ENCODE assay signal across 8 cellular contexts in the genomic region with DNA sequence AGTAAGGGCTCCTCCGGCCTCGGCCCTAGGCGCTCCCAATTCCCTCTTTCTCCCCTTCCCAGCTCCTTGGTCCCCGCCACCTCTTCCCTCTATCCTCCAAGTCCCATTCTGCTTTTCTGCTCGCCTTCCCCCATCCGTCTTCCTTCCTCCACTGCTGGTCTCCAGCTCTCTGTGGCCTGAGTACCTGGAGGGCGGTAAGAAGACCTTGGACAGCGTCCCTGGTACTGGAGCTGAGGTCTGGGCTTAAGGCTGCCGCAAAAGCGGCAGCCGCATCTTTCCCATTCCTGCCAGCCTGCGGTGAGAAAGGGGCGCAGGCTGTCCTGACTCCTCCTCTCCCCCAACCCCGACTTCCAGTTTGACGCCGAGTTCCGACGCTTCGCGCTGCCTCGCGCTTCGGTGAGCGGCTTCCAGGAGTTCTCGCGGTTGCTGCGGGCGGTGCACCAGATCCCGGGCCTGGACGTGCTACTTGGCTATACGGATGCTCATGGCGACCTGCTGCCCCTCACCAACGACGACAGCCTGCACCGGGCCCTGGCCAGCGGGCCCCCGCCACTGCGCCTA. TPM values are rescaled to one million over a fixed set of nuclear protein-coding genes. Genes with fewer than 3 reads are reported as not detected.
A peak's percentile ranks its signal among the peaks of the same experiment; 100 is the strongest.
DNase-seq lines count a peak whose midpoint lies in the region; ATAC-seq and TF ChIP-seq lines count a peak whose summit lies in the region.

No MANE protein-coding gene starts in this region.

- TF ChIP-seq CTCF in C4-2B (conservative IDR thresholded peaks at IDR 0.05): no peak
- no peak for TF ChIP-seq CTCF in HCT116 (IDR thresholded peaks at IDR 0.05 in 2 of 3, conservative IDR thresholded peaks at IDR 0.05 in 1 of 3; ENCODE audit: borderline replicate concordance in 1 of 3, insufficient read depth in 1 of 3, low read depth in 2 of 3, low read length in 2 of 3)
- TF ChIP-seq CTCF in WI38 (IDR thresholded peaks at IDR 0.05; ENCODE audit: low read depth, low read length): no peak
- no peak for TF ChIP-seq CTCF in fibroblast of mammary gland (conservative IDR thresholded peaks at IDR 0.05; ENCODE audit: control insufficient read depth, insufficient read depth, low read depth, low read length)
- no peak for TF ChIP-seq CTCF in omental fat pad (IDR thresholded peaks at IDR 0.05)

- H3K36me3 ChIP-seq in HCT116 (ENCODE audit: control insufficient read depth in 1 of 2, insufficient read depth in 2 of 2, low read length in 2 of 2): peaks cover 0 to 6% of the 10 kb centered on the region in 2 experiments; a peak in 1 of 4 replicates

- H3K4me2 ChIP-seq in HCT116 (ENCODE audit: low read length): peak overlapping the region; percentile 94

- no peak for TF ChIP-seq POLR2A in HCT116 (IDR thresholded peaks at IDR 0.05; ENCODE audit: borderline replicate concordance, extremely low read depth, insufficient read depth, insufficient read length)

- CTCF ChIA-PET in HCT116 (lab: Charles Lee): interaction anchor here (1.5 kb wide), 2 partner anchors 11 to 140 kb away, joined by 6 to 23 read pairs; no protein-coding TSS in a partner anchor

- DNase-seq in HCT116 (ENCODE audit: low read depth, low spot score) (no peak), fibroblast of mammary gland (ENCODE audit: low read depth) (peak; percentile 28), omental fat pad (ENCODE audit: low spot score) (no peak), sciatic nerve (ENCODE audit: low spot score) (no peak), NCI-H2081 treated with DMSO at 0.1 percent for 48 hours (lab: John Stamatoyannopoulos, UW) (no peak)
- DNase-seq in stimulated activated CD4-positive, alpha-beta T cell treated with anti-CD3 and anti-CD28 coated beads, Interleukin-12 subunit alpha, Interleukin-12 subunit beta, amount 100 ng/mL, for 4 hours: no peak

- H3K4me1 ChIP-seq in HCT116 (ENCODE audit: control insufficient read depth in 1 of 2, insufficient read depth in 2 of 2, low read length in 2 of 2): peaks cover 6 to 36% of the 10 kb centered on the region in 2 experiments; a peak in 3 of 4 replicates

- H2AFZ ChIP-seq in HCT116 (ENCODE audit: low read depth, low read length, poor library complexity, severe bottlenecking): no peak overlapping the region

- H3K9me3 ChIP-seq in HCT116 (ENCODE audit: control insufficient read depth in 1 of 2, insufficient read depth in 1 of 2, low read depth in 1 of 2, low read length in 2 of 2): no peaks in the 10 kb centered on the region

- intact Hi-C loops in HCT116 (cut with micrococcal nuclease): loop anchor here (10.0 kb wide), 1 partner anchor 706 kb away; no protein-coding TSS in a partner anchor
- intact Hi-C loops in sciatic nerve (cut with DNase I): loop anchor here (10.0 kb wide), 1 partner anchor 136 kb away; the partner anchor contains the start of gene RIPOR1

- POLR2A ChIA-PET in HCT116 (lab: Charles Lee): no interaction called here

- peaks cover 24% of the 10 kb centered on the region; the same call in 1 of the 2 replicates for H3K79me2 ChIP-seq in HCT116 (ENCODE audit: insufficient read depth, low read length)

- no peak for ATAC-seq in HCT116
- peak; percentile 11 for ATAC-seq in omental fat pad (ENCODE audit: low FRiP score)
- ATAC-seq in sciatic nerve: no peak

- H3K9me2 ChIP-seq in HCT116 (ENCODE audit: insufficient read depth): no peaks in the 10 kb centered on the region

- no peaks in the 10 kb centered on the region for H3K27me3 ChIP-seq in HCT116 (ENCODE audit: insufficient read depth, low read length)

- RAD21 ChIA-PET in HCT116 (lab: Charles Lee; ENCODE audit: low non-redundant PET in 1 of 2, low total read pairs in 2 of 2, uncharacterized antibody in 2 of 2, unreplicated experiment in 2 of 2): no interaction called here

- H3K27ac ChIP-seq in C4-2B (peak overlapping the region; percentile 80), HCT116 (ENCODE audit: low read depth, low read length) (peak overlapping the region; percentile 87; the same call in 1 of the 2 replicates)

- H4K20me1 ChIP-seq in HCT116 (ENCODE audit: insufficient read depth): no peaks in the 10 kb centered on the region

- no TSS peak for BruUV-seq in HCT116 (replicated peaks; lab: Mats Ljungman, UMichigan)

- TF ChIP-seq RAD21 in HCT116 (IDR thresholded peaks at IDR 0.05; ENCODE audit: low read depth): no peak

- peak overlapping the region; percentile 48 to 53 for H3K4me3 ChIP-seq in HCT116 (replicated peaks in 1 of 2; ENCODE audit: low read depth in 1 of 2, low read length in 2 of 2)
- H3K4me3 ChIP-seq in WI38 (ENCODE audit: low read depth, low read length): peak overlapping the region; percentile 88
- peak overlapping the region; percentile 42 for H3K4me3 ChIP-seq in fibroblast of mammary gland (ENCODE audit: control insufficient read depth, low read depth, low read length)

- peak overlapping the region; percentile 40; the same call in 1 of the 2 replicates for H3K9ac ChIP-seq in HCT116 (ENCODE audit: low read length)

TF ChIP-seq in HCT116, 20 proteins besides CTCF, POLR2A, EP300 and RAD21:
- TF ChIP-seq CEBPB (IDR thresholded peaks at IDR 0.05; ENCODE audit: low read depth): no peak
- TF ChIP-seq ZNF274 (IDR thresholded peaks at IDR 0.05; ENCODE audit: low read depth, low read length): no peak
- TF ChIP-seq, protein P1, sequence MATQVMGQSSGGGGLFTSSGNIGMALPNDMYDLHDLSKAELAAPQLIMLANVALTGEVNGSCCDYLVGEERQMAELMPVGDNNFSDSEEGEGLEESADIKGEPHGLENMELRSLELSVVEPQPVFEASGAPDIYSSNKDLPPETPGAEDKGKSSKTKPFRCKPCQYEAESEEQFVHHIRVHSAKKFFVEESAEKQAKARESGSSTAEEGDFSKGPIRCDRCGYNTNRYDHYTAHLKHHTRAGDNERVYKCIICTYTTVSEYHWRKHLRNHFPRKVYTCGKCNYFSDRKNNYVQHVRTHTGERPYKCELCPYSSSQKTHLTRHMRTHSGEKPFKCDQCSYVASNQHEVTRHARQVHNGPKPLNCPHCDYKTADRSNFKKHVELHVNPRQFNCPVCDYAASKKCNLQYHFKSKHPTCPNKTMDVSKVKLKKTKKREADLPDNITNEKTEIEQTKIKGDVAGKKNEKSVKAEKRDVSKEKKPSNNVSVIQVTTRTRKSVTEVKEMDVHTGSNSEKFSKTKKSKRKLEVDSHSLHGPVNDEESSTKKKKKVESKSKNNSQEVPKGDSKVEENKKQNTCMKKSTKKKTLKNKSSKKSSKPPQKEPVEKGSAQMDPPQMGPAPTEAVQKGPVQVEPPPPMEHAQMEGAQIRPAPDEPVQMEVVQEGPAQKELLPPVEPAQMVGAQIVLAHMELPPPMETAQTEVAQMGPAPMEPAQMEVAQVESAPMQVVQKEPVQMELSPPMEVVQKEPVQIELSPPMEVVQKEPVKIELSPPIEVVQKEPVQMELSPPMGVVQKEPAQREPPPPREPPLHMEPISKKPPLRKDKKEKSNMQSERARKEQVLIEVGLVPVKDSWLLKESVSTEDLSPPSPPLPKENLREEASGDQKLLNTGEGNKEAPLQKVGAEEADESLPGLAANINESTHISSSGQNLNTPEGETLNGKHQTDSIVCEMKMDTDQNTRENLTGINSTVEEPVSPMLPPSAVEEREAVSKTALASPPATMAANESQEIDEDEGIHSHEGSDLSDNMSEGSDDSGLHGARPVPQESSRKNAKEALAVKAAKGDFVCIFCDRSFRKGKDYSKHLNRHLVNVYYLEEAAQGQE (IDR thresholded peaks at IDR 0.05; ENCODE audit: low read depth): no peak
- TF ChIP-seq SIN3A (IDR thresholded peaks at IDR 0.05; ENCODE audit: low read depth): no peak
- no peak for TF ChIP-seq JUND (IDR thresholded peaks at IDR 0.05)

RNA-seq across cellular contexts. Expression of gene PARD6A, which starts 0.4 kb away (rescaled TPM):
- total RNA-seq in HCT116 (2021; ENCODE audit: unreplicated experiment) (5.6 TPM), omental fat pad (10 to 100 TPM in 1 of 4 donors, 1 to 10 TPM in 3; 3.2 to 12.5 (median 4.6) TPM), sciatic nerve (5.6 TPM)
- polyA plus RNA-seq in HCT116 (2012): 7.5 and 9.1 TPM in 2 replicates

RNA-seq across cellular contexts. Expression of gene ACD, which starts 1.1 kb away (rescaled TPM):
- 53.8 TPM for total RNA-seq in HCT116 (2021; ENCODE audit: unreplicated experiment)
- polyA plus RNA-seq in HCT116 (2012): 47.0 and 53.5 TPM in 2 replicates
- 10 to 100 TPM in 3 of 4 donors, 1 to 10 TPM in 1; 9.5 to 21.3 (median 18.4) TPM for total RNA-seq in omental fat pad
- 21.2 TPM for total RNA-seq in sciatic nerve

RNA-seq across cellular contexts. Expression of gene ENKD1, which starts 5.4 kb away (rescaled TPM):
- 16.8 TPM for total RNA-seq in HCT116 (2021; ENCODE audit: unreplicated experiment)
- 19.8 and 20.2 TPM in 2 replicates for polyA plus RNA-seq in HCT116 (2012)
- total RNA-seq in omental fat pad: 10 to 100 TPM in 3 of 4 donors, 1 to 10 TPM in 1; 7.7 to 17.8 (median 13.7) TPM
- 19.7 TPM for total RNA-seq in sciatic nerve

RNA-seq across cellular contexts. Expression of gene C16orf86, which starts 5.4 kb away (rescaled TPM):
- 0.79 TPM for total RNA-seq in HCT116 (2021; ENCODE audit: unreplicated experiment)
- polyA plus RNA-seq in HCT116 (2012): 0.23 and 0.25 TPM in 2 replicates
- 1 to 10 TPM; 5.0 to 8.3 (median 7.6) TPM for total RNA-seq in omental fat pad
- 8.6 TPM for total RNA-seq in sciatic nerve

RNA-seq across cellular contexts. Expression of gene CARMIL2, which starts 16.2 kb away (rescaled TPM):
- total RNA-seq in HCT116 (2021; ENCODE audit: unreplicated experiment) (33.9 TPM), omental fat pad (1 to 10 TPM in 3 of 4 donors, under 1 TPM in 1; 0.93 to 7.6 (median 2.4) TPM), sciatic nerve (2.8 TPM)
- polyA plus RNA-seq in HCT116 (2012): 11.7 and 13.7 TPM in 2 replicates
